In genomic region chr16:81392011-81392410, GRCh38 we compare ENCODE assay signal across 9 cellular contexts.
"Had no signal": no experiment of that assay in that cellular context is flagged by ENCODE, and none has a peak within 500 bp of the region (broad histone marks: within the 10 kb centered on the region; RNA-seq: fewer than 3 reads in every experiment).

No MANE protein-coding gene starts in this region.

- H2AFZ ChIP-seq: GM23248 had no signal

- DNase-seq: GM23248, GOT3, H7, HFFc6, IMR-90, KBM-7 had no signal

- H3K9me3 ChIP-seq: HAP-1 had no signal

- H3K4me1 ChIP-seq: HAP-1 had no signal

- H3K4me3 ChIP-seq: GM23248, HAP-1 had no signal

- H3K27ac ChIP-seq: GM23248, HL-60 had no signal

- ATAC-seq: HCT116 had no signal

- H3K9ac ChIP-seq: GM23248 had no signal

- H3K9me3 Mint-ChIP-seq: HFFc6 had no signal

- H3K4me3 Mint-ChIP-seq: HFFc6 had no signal

- H3K27ac Mint-ChIP-seq: HFFc6 had no signal
